16 cellular contexts compared by ENCODE assay signal in the genomic region with DNA sequence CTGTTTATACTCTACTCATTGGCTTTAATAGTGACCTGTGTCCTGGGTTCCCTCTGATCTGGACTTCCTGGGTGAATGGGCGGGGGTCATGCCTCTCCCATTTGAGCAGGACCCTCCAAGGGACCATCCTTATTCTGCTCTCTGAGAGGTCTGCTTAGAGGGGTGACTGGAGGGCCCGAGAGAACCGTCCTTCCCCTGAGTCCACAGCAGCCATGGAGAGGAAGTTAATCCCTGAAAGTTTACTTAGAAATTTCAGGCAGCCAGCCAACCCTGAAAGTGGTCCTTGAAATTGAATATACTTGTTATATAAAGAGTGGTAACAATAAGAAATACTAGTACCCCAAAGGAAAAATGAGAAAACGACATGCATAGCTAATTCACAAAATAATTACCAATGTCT.
"Had no signal": no experiment of that assay in that cellular context is flagged by ENCODE, and none has a peak within 500 bp of the region (broad histone marks: within the 10 kb centered on the region; RNA-seq: fewer than 3 reads in every experiment).

No MANE protein-coding gene starts in this region.

- DNase-seq: activated CD4-positive, CD25-positive, alpha-beta regulatory T cell treated with anti-CD3 and anti-CD28 coated beads, Interleukin-2, amount 50 U/mL, for 72 hours; activated naive CD4-positive, alpha-beta T cell treated with anti-CD3 and anti-CD28 coated beads, Interleukin-2, amount 50 U/mL, for 16 hours; activated T-cell treated with anti-CD3 and anti-CD28 coated beads for 4 hours; left ventricle myocardium inferior; mesenchymal stem cell; retina; T-cell; T1000 had no signal

- ATAC-seq: activated T-helper 17 cell treated with anti-CD3 and anti-CD28 coated beads, Interleukin-2, amount 50 U/mL, for 72 hours; gastroesophageal sphincter; natural killer cell treated with Interleukin-12 subunit alpha and Interleukin-12 subunit beta and Interleukin-15 and Interleukin-18, amount 100 ng/mL, for 72 hours; T-cell had no signal

- H3K4me3 ChIP-seq: gastroesophageal sphincter, left ventricle myocardium inferior, skin epidermis, suprapubic skin had no signal

- H3K4me1 ChIP-seq: gastroesophageal sphincter, left ventricle myocardium inferior, suprapubic skin had no signal

- H3K9me3 ChIP-seq: gastroesophageal sphincter, left ventricle myocardium inferior, suprapubic skin had no signal

- FAIRE-seq: astrocyte, endometrium, islet of Langerhans had no signal

- H3K27me3 ChIP-seq: gastroesophageal sphincter, suprapubic skin had no signal

- H3K27ac ChIP-seq: gastroesophageal sphincter, left ventricle myocardium inferior, skin epidermis, suprapubic skin had no signal

- H3K36me3 ChIP-seq: suprapubic skin had no signal
